Comparison of ENCODE assay signal across 10 cellular contexts in genomic region chr6:63307581-63308246, GRCh38. TPM values are rescaled to one million over a fixed set of nuclear protein-coding genes. Genes with fewer than 3 reads are reported as not detected.
A peak's percentile ranks its signal among the peaks of the same experiment; 100 is the strongest.
DNase-seq lines count a peak whose midpoint lies in the region; ATAC-seq lines count a peak whose summit lies in the region.
"Had no signal": no experiment of that assay in that cellular context is flagged by ENCODE, and none has a peak within 500 bp of the region (broad histone marks: within the 10 kb centered on the region; RNA-seq: fewer than 3 reads in every experiment).

No MANE protein-coding gene starts in this region.

- H3K27me3 ChIP-seq in SJCRH30, result no peaks in the 10 kb centered on the region
- no peaks in the 10 kb centered on the region for H3K27me3 ChIP-seq in CD8-positive, alpha-beta memory T cell (ENCODE audit: insufficient read depth, low read length, poor library complexity, severe bottlenecking)
- H3K27me3 ChIP-seq: BLaER1 had no signal

- POLR2A ChIA-PET in CD8-positive, alpha-beta memory T cell (lab: Charles Lee), result no interaction called here

- DNase-seq in DMS153 treated with DMSO at 0.1 percent for 48 hours (lab: John Stamatoyannopoulos, UW; ENCODE audit: unreplicated experiment), result peak; percentile 9
- no peak for DNase-seq in DMS153 (lab: John Stamatoyannopoulos, UW)
- peak; percentile 63 for DNase-seq in HT-29 (ENCODE audit: low spot score)
- peak; percentile 8 to 51 for DNase-seq in SJCRH30
- DNase-seq in left ventricle myocardium superior, result no peak
- no peak for DNase-seq in CD8-positive, alpha-beta memory T cell
- DNase-seq in stimulated activated CD4-positive, alpha-beta T cell treated with anti-CD3 and anti-CD28 coated beads, Interleukin-2, amount 100 ng/mL, for 24 hours, result no peak

- H3K4me3 Mint-ChIP-seq in CD8-positive, alpha-beta memory T cell, result no peak overlapping the region
- H3K4me3 Mint-ChIP-seq: central memory CD8-positive, alpha-beta T cell had no signal

- intact Hi-C loops in left ventricle myocardium superior (cut with micrococcal nuclease), result no loop called here

- H3K9me3 Mint-ChIP-seq in CD8-positive, alpha-beta memory T cell, result peaks cover 0 to 1% (median 0%) of the 10 kb centered on the region in 5 donors

- no peak overlapping the region for H3K27ac ChIP-seq in SJCRH30
- no peak overlapping the region for H3K27ac ChIP-seq in CD8-positive, alpha-beta memory T cell (ENCODE audit: low read depth, low read length)
- H3K27ac ChIP-seq: BLaER1 had no signal

- ATAC-seq in GM21723 (IDR thresholded peaks at IDR 0.05; ENCODE audit: unreplicated experiment) (peak; percentile 91), left ventricle myocardium superior (peak; percentile 55)

- H3K9me3 ChIP-seq in SJCRH30 (replicated peaks), result no peaks in the 10 kb centered on the region
- no peaks in the 10 kb centered on the region for H3K9me3 ChIP-seq in CD8-positive, alpha-beta memory T cell (ENCODE audit: low read length)
- H3K9me3 ChIP-seq: BLaER1 had no signal

- no peaks in the 10 kb centered on the region for H3K4me1 ChIP-seq in SJCRH30
- H3K4me1 ChIP-seq in CD8-positive, alpha-beta memory T cell (ENCODE audit: insufficient read depth, low read length), result no peaks in the 10 kb centered on the region
- H3K4me1 ChIP-seq: BLaER1 had no signal

- no peaks in the 10 kb centered on the region for H3K36me3 ChIP-seq in SJCRH30
- no peaks in the 10 kb centered on the region for H3K36me3 ChIP-seq in CD8-positive, alpha-beta memory T cell (ENCODE audit: insufficient read depth, low read length)
- H3K36me3 ChIP-seq: BLaER1 had no signal

- no peaks in the 10 kb centered on the region for H3K4me1 Mint-ChIP-seq in CD8-positive, alpha-beta memory T cell
- H3K4me1 Mint-ChIP-seq: central memory CD8-positive, alpha-beta T cell had no signal

- H3K36me3 Mint-ChIP-seq in CD8-positive, alpha-beta memory T cell, result no peaks in the 10 kb centered on the region

- CTCF ChIA-PET in CD8-positive, alpha-beta memory T cell (lab: Charles Lee), result no interaction called here

- H3K27ac Mint-ChIP-seq in CD8-positive, alpha-beta memory T cell, result peak overlapping the region in 1 of 8 donors; percentile 47

- no peak overlapping the region for H3K4me3 ChIP-seq in SJCRH30
- no peak overlapping the region for H3K4me3 ChIP-seq in CD8-positive, alpha-beta memory T cell (ENCODE audit: low read length)
- H3K4me3 ChIP-seq: BLaER1 had no signal

- no peaks in the 10 kb centered on the region for H3K27me3 Mint-ChIP-seq in CD8-positive, alpha-beta memory T cell
- H3K27me3 Mint-ChIP-seq: central memory CD8-positive, alpha-beta T cell had no signal

RNA-seq across cellular contexts. Expression of gene LGSN, which starts 12.1 kb away (rescaled TPM):
- total RNA-seq in HT-29 (2014; rRNA removed; shearing (Covaris generic)), result not detected in 2 replicates
- not detected in 2 replicates for total RNA-seq in SJCRH30 (2014; rRNA removed; shearing (Covaris generic))
- total RNA-seq in left ventricle myocardium superior, result not detected
- not detected for total RNA-seq in CD8-positive, alpha-beta memory T cell
- polyA plus RNA-seq in CD8-positive, alpha-beta memory T cell, result 0.12 TPM

Comparison
In these comparisons a context has a peak if more than half of its experiments do, and no peak if none do; other contexts are left out.
1. DNase-seq: peak in DMS153 treated with DMSO at 0.1 percent for 48 hours (single experiment), HT-29 (single experiment) and SJCRH30 (2 of 2); none in DMS153 (single experiment), left ventricle myocardium superior (single experiment), CD8-positive, alpha-beta memory T cell (0 of 5) and stimulated activated CD4-positive, alpha-beta T cell treated with anti-CD3 and anti-CD28 coated beads, Interleukin-2, amount 100 ng/mL, for 24 hours (0 of 2).